ENCODE assay signal across 15 cellular contexts in genomic region chr21:23740463-23740862, GRCh38.
DNase-seq lines count a peak whose midpoint lies in the region; ATAC-seq and TF ChIP-seq lines count a peak whose summit lies in the region.
"Had no signal": no experiment of that assay in that cellular context is flagged by ENCODE, and none has a peak within 500 bp of the region (broad histone marks: within the 10 kb centered on the region; RNA-seq: fewer than 3 reads in every experiment).

No MANE protein-coding gene starts in this region.

- H3K27ac ChIP-seq in 22Rv1, result no peak overlapping the region
- no peak overlapping the region for H3K27ac ChIP-seq in A673 (ENCODE audit: low read depth, low read length, poor library complexity, severe bottlenecking)
- H3K27ac ChIP-seq in CD4-positive, alpha-beta memory T cell (ENCODE audit: low read depth, low read length), result no peak overlapping the region
- H3K27ac ChIP-seq: HL-60, SJSA1 had no signal

- DNase-seq in A673 (ENCODE audit: low spot score), result peak; percentile 4
- DNase-seq in SK-MEL-5 (ENCODE audit: low read depth, low spot score), result peak; percentile 4
- DNase-seq in activated naive CD4-positive, alpha-beta T cell treated with anti-CD3 and anti-CD28 coated beads, Interleukin-2, amount 10 ng/mL, durations not matched to agents 7 days and 5 days, result no peak
- DNase-seq in stimulated activated CD4-positive, alpha-beta T cell treated with anti-CD3 and anti-CD28 coated beads, Interleukin-15, amount 100 ng/mL, for 24 hours, result no peak
- no peak for DNase-seq in CD4-positive, alpha-beta memory T cell
- DNase-seq: CD8-positive, alpha-beta memory T cell; H9; NCI-H1417 treated with DMSO at 0.1 percent for 48 hours; NCI-H1930; NCI-H510A treated with DMSO at 0.1 percent for 48 hours had no signal

- TF ChIP-seq CTCF in 22Rv1 (IDR thresholded peaks at IDR 0.05), result peak; percentile 20; the same call in 1 of the 2 replicates
- 0 out of 2 replicates have a peak, but pooled peaks have one; percentile 21 for TF ChIP-seq CTCF in A673 (conservative IDR thresholded peaks at IDR 0.05; ENCODE audit: low read depth, low read length)
- TF ChIP-seq CTCF in LNCAP (IDR thresholded peaks at IDR 0.05), result 0 out of 2 replicates have a peak, but pooled peaks have one; percentile 22

- no peaks in the 10 kb centered on the region for H3K27me3 Mint-ChIP-seq in activated naive CD4-positive, alpha-beta T cell treated with anti-CD3 and anti-CD28 coated beads, Interleukin-2, amount 10 ng/mL, durations not matched to agents 7 days and 5 days
- no peaks in the 10 kb centered on the region for H3K27me3 Mint-ChIP-seq in CD4-positive, alpha-beta memory T cell
- H3K27me3 Mint-ChIP-seq: CD8-positive, alpha-beta memory T cell had no signal

- CTCF ChIA-PET in A673 (lab: Charles Lee), result no interaction called here
- CTCF ChIA-PET in activated naive CD4-positive, alpha-beta T cell treated with anti-CD3 and anti-CD28 coated beads, Interleukin-2, amount 10 ng/mL, durations not matched to agents 7 days and 5 days (lab: Charles Lee), result no interaction called here
- CTCF ChIA-PET in CD4-positive, alpha-beta memory T cell (lab: Charles Lee; ENCODE audit: partially characterized antibody), result no interaction called here

- POLR2A ChIA-PET in A673 (lab: Charles Lee; ENCODE audit: low non-redundant PET), result no interaction called here
- POLR2A ChIA-PET in CD4-positive, alpha-beta memory T cell (lab: Charles Lee; ENCODE audit: partially characterized antibody), result no interaction called here

- peaks cover 5% of the 10 kb centered on the region for H3K9me3 ChIP-seq in A673 (ENCODE audit: low read depth, low read length, poor library complexity, severe bottlenecking)
- H3K9me3 ChIP-seq in CD4-positive, alpha-beta memory T cell (ENCODE audit: control insufficient read depth in 1 of 2, low read length in 2 of 2), result no peaks in the 10 kb centered on the region
- H3K9me3 ChIP-seq: SJSA1 had no signal

- intact Hi-C loops in A673 (cut with micrococcal nuclease; ENCODE audit: unreplicated experiment), result no loop called here
- intact Hi-C loops in CD4-positive, alpha-beta memory T cell (cut with micrococcal nuclease), result no loop called here

- in situ Hi-C loops in SK-MEL-5 (cut with HindIII; ENCODE audit: low pct_unique_long_range_greater_than_20kb, low sequenced_read_pairs), result no loop called here

- no TSS peak for BruUV-seq in A673 (replicated peaks; lab: Mats Ljungman, UMichigan)

- H3K4me3 Mint-ChIP-seq in activated naive CD4-positive, alpha-beta T cell treated with anti-CD3 and anti-CD28 coated beads, Interleukin-2, amount 10 ng/mL, durations not matched to agents 7 days and 5 days, result no peak overlapping the region
- H3K4me3 Mint-ChIP-seq in CD4-positive, alpha-beta memory T cell, result no peak overlapping the region
- H3K4me3 Mint-ChIP-seq: CD8-positive, alpha-beta memory T cell; H9 had no signal

- no peak overlapping the region for H3K27ac Mint-ChIP-seq in activated naive CD4-positive, alpha-beta T cell treated with anti-CD3 and anti-CD28 coated beads, Interleukin-2, amount 10 ng/mL, durations not matched to agents 7 days and 5 days
- H3K27ac Mint-ChIP-seq in CD4-positive, alpha-beta memory T cell, result no peak overlapping the region
- H3K27ac Mint-ChIP-seq: CD8-positive, alpha-beta memory T cell; H9 had no signal

- H3K4me1 ChIP-seq in A673 (ENCODE audit: insufficient read depth, low read length, poor library complexity, severe bottlenecking), result no peaks in the 10 kb centered on the region
- H3K4me1 ChIP-seq in CD4-positive, alpha-beta memory T cell (ENCODE audit: insufficient read depth, low read length), result no peaks in the 10 kb centered on the region
- H3K4me1 ChIP-seq: SJSA1 had no signal

- no peaks in the 10 kb centered on the region for H3K36me3 ChIP-seq in A673 (ENCODE audit: insufficient read depth, low read length, poor library complexity, severe bottlenecking)
- H3K36me3 ChIP-seq in CD4-positive, alpha-beta memory T cell (ENCODE audit: insufficient read depth, low read length), result no peaks in the 10 kb centered on the region
- H3K36me3 ChIP-seq: SJSA1 had no signal

- H3K4me3 ChIP-seq in A673 (ENCODE audit: low read depth, low read length, poor library complexity, severe bottlenecking), result no peak overlapping the region
- H3K4me3 ChIP-seq in CD4-positive, alpha-beta memory T cell (ENCODE audit: low read length in 2 of 2), result no peak overlapping the region
- H3K4me3 ChIP-seq: SJSA1 had no signal

- no peaks in the 10 kb centered on the region for H3K36me3 Mint-ChIP-seq in activated naive CD4-positive, alpha-beta T cell treated with anti-CD3 and anti-CD28 coated beads, Interleukin-2, amount 10 ng/mL, durations not matched to agents 7 days and 5 days
- no peaks in the 10 kb centered on the region for H3K36me3 Mint-ChIP-seq in CD4-positive, alpha-beta memory T cell
- H3K36me3 Mint-ChIP-seq: CD8-positive, alpha-beta memory T cell had no signal

- H3K9me3 Mint-ChIP-seq in activated naive CD4-positive, alpha-beta T cell treated with anti-CD3 and anti-CD28 coated beads, Interleukin-2, amount 10 ng/mL, durations not matched to agents 7 days and 5 days, result no peaks in the 10 kb centered on the region
- peaks cover 0 to 6% (median 2%) of the 10 kb centered on the region in 8 donors for H3K9me3 Mint-ChIP-seq in CD4-positive, alpha-beta memory T cell

- no peaks in the 10 kb centered on the region for H3K4me1 Mint-ChIP-seq in activated naive CD4-positive, alpha-beta T cell treated with anti-CD3 and anti-CD28 coated beads, Interleukin-2, amount 10 ng/mL, durations not matched to agents 7 days and 5 days
- no peaks in the 10 kb centered on the region for H3K4me1 Mint-ChIP-seq in CD4-positive, alpha-beta memory T cell
- H3K4me1 Mint-ChIP-seq: CD8-positive, alpha-beta memory T cell; H9 had no signal

- no peaks in the 10 kb centered on the region for H3K27me3 ChIP-seq in A673 (replicated peaks; ENCODE audit: insufficient read depth, low read depth, low read length, poor library complexity)
- no peaks in the 10 kb centered on the region for H3K27me3 ChIP-seq in CD4-positive, alpha-beta memory T cell (ENCODE audit: insufficient read depth, low read length)
- H3K27me3 ChIP-seq: SJSA1 had no signal

- ATAC-seq in HG03565 (IDR thresholded peaks at IDR 0.05; ENCODE audit: unreplicated experiment), result no peak

Comparison
In these comparisons a context has a peak if more than half of its experiments do, and no peak if none do; other contexts are left out.
1. DNase-seq: peak in A673 (single experiment) and SK-MEL-5 (single experiment); none in activated naive CD4-positive, alpha-beta T cell treated with anti-CD3 and anti-CD28 coated beads, Interleukin-2, amount 10 ng/mL, durations not matched to agents 7 days and 5 days (single experiment), stimulated activated CD4-positive, alpha-beta T cell treated with anti-CD3 and anti-CD28 coated beads, Interleukin-15, amount 100 ng/mL, for 24 hours (single experiment) and CD4-positive, alpha-beta memory T cell (0 of 5).
2. Peak in every context shown above with its lines, with median percentiles within 50 percentile points of each other: CTCF ChIP-seq.